21 cellular contexts compared by ENCODE assay signal in genomic region chr9:95132406-95133350, GRCh38.
DNase-seq lines count a peak whose midpoint lies in the region; ATAC-seq, FAIRE-seq and TF ChIP-seq lines count a peak whose summit lies in the region.
"Had no signal": no experiment of that assay in that cellular context is flagged by ENCODE, and none has a peak within 500 bp of the region (broad histone marks: within the 10 kb centered on the region; RNA-seq: fewer than 3 reads in every experiment).

No MANE protein-coding gene starts in this region.

- H3K9ac ChIP-seq in liver (ENCODE audit: low read depth in 1 of 2, low read length in 2 of 2) (no peak overlapping the region), HepG2 (ENCODE audit: insufficient read depth, low read depth, low read length) (no peak overlapping the region)

- H3K4me3 ChIP-seq in liver (ENCODE audit: low read depth in 1 of 3, low read length in 3 of 3) (no peak overlapping the region), HepG2 (replicated peaks in 1 of 3; ENCODE audit: insufficient read depth in 1 of 3, low read depth in 2 of 3, low read length in 3 of 3) (no peak overlapping the region), mesodermal cell (ENCODE audit: extremely low read depth, insufficient read depth, low read length, poor library complexity, severe bottlenecking) (no peak overlapping the region)
- H3K4me3 ChIP-seq: A549, cardiac muscle cell, SK-N-MC, tibial nerve had no signal

- no peak for TF ChIP-seq EP300 in HepG2 (IDR thresholded peaks at IDR 0.05; ENCODE audit: low read depth in 2 of 2, low read length in 2 of 2)
- no peak for TF ChIP-seq EP300 in HepG2 (CRISPR knock-in tag; IDR thresholded peaks at IDR 0.05; ENCODE audit: borderline replicate concordance)

- no peak overlapping the region for H3K4me2 ChIP-seq in HepG2 (ENCODE audit: low read depth, low read length)
- H3K4me2 ChIP-seq: A549 had no signal

- CTCF ChIA-PET in HepG2 (lab: Yijun Ruan, JAX; ENCODE audit: low intra/inter-chr PET ratio, low total read pairs), result no interaction called here

- peak overlapping the region in 1 of 2 donors; percentile 19 for H3K27ac ChIP-seq in liver (ENCODE audit: low read depth in 1 of 2, low read length in 2 of 2)
- H3K27ac ChIP-seq in HepG2 (ENCODE audit: extremely low read length, insufficient read depth, low read length), result no peak overlapping the region
- H3K27ac ChIP-seq in mesodermal cell (ENCODE audit: low read depth, low read length, severe bottlenecking), result peak overlapping the region; percentile 58
- H3K27ac ChIP-seq: A549, cardiac muscle cell, SK-N-MC had no signal

- H3K36me3 ChIP-seq in liver (ENCODE audit: control insufficient read depth in 4 of 4, insufficient read depth in 3 of 4, low read depth in 1 of 4, low read length in 3 of 4), result no peaks in the 10 kb centered on the region
- no peaks in the 10 kb centered on the region; a peak in 2 of 5 replicates for H3K36me3 ChIP-seq in HepG2 (replicated peaks in 1 of 2; ENCODE audit: control insufficient read depth in 1 of 2, insufficient read depth in 2 of 2, low read length in 2 of 2)
- H3K36me3 ChIP-seq in mesodermal cell (ENCODE audit: control insufficient read depth, insufficient read depth, low read length), result no peaks in the 10 kb centered on the region
- H3K36me3 ChIP-seq: cardiac muscle cell had no signal

- H4K20me1 ChIP-seq in HepG2 (ENCODE audit: insufficient read depth, low read length), result no peaks in the 10 kb centered on the region

- DNase-seq in HepG2 (ENCODE audit: low spot score) (no peak), amniotic epithelial cell (ENCODE audit: low read depth) (peak; percentile 72), NCI-H1930 (lab: John Stamatoyannopoulos, UW) (no peak)
- DNase-seq: activated naive CD8-positive, alpha-beta T cell treated with anti-CD3 and anti-CD28 coated beads for 36 hours; activated T-cell treated with anti-CD3 and anti-CD28 coated beads, Interleukin-2, amount 50 U/mL, for 72 hours; CD8-positive, alpha-beta T cell; effector memory CD4-positive, alpha-beta T cell; HCEC 1CT; mammary epithelial cell; MM.1S; NCI-H345; stimulated activated CD4-positive, alpha-beta T cell treated with anti-CD3 and anti-CD28 coated beads, Interleukin-4, amount 100 ng/mL, for 4 hours had no signal

- TF ChIP-seq RAD21 in liver (IDR thresholded peaks at IDR 0.05), result no peak
- TF ChIP-seq RAD21 in HepG2 (CRISPR knock-in tag; IDR thresholded peaks at IDR 0.05), result no peak

- WGBS in liver, result 75% methylated on average over 16 of the region's 16 CpGs
- WGBS in HepG2 (ENCODE audit: low lambda C conversion rate), result 94% methylated on average over 15 of the region's 16 CpGs
- 92 to 94% methylated on average over 11 to 12 of the region's 16 CpGs for WGBS in mesodermal cell (ENCODE audit: insufficient coverage in 2 of 2), 2 experiments

- BruUV-seq in HepG2 (replicated peaks; lab: Mats Ljungman, UMichigan), result no TSS peak

- intact Hi-C loops in HepG2 (cut with micrococcal nuclease; ENCODE audit: unreplicated experiment), result loop anchor here (5.0 kb wide), 1 partner anchor 465 kb away; no protein-coding TSS in a partner anchor

- in situ Hi-C loops in HepG2 (cut with HindIII; ENCODE audit: extremely low pct_ligation_motif_present, low pct_unique_long_range_greater_than_20kb), result loop anchor here (5.0 kb wide), 1 partner anchor 450 kb away; no protein-coding TSS in a partner anchor

- H3K79me2 ChIP-seq in HepG2 (ENCODE audit: insufficient read depth, low read length), result no peaks in the 10 kb centered on the region

- H2AFZ ChIP-seq in HepG2 (ENCODE audit: low read length), result no peak overlapping the region

- POLR2A ChIA-PET in HepG2 (lab: Yijun Ruan, JAX), result no interaction called here

- H3K27me3 ChIP-seq in liver (ENCODE audit: control insufficient read depth in 4 of 4, insufficient read depth in 4 of 4, low read length in 3 of 4), result no peaks in the 10 kb centered on the region
- no peaks in the 10 kb centered on the region for H3K27me3 ChIP-seq in HepG2 (ENCODE audit: control insufficient read depth in 1 of 2, insufficient read depth in 2 of 2, low read length in 2 of 2)
- H3K27me3 ChIP-seq: cardiac muscle cell, tibial nerve had no signal

- H3K9me3 ChIP-seq in liver (ENCODE audit: control insufficient read depth in 4 of 4, low read length in 3 of 4), result no peaks in the 10 kb centered on the region
- H3K9me3 ChIP-seq in HepG2 (ENCODE audit: low read length), result no peaks in the 10 kb centered on the region
- no peaks in the 10 kb centered on the region for H3K9me3 ChIP-seq in mesodermal cell (ENCODE audit: control insufficient read depth, low read length)
- H3K9me3 ChIP-seq: A549, tibial nerve had no signal

- ATAC-seq in HepG2, result no peak
- ATAC-seq in GM19351 (IDR thresholded peaks at IDR 0.05; ENCODE audit: unreplicated experiment), result no peak
- no peak for ATAC-seq in GM19452 (IDR thresholded peaks at IDR 0.05; ENCODE audit: unreplicated experiment)
- ATAC-seq in GM21526 (IDR thresholded peaks at IDR 0.05; ENCODE audit: low FRiP score, unreplicated experiment), result no peak
- ATAC-seq: A549; activated T-cell treated with anti-CD3 and anti-CD28 coated beads, Interleukin-2, amount 50 U/mL, for 72 hours; CD8-positive, alpha-beta T cell had no signal

- no peak for TF ChIP-seq POLR2A in HepG2 (IDR thresholded peaks at IDR 0.05; ENCODE audit: insufficient read depth in 1 of 2, low read depth in 2 of 2, low read length in 2 of 2)

- TF ChIP-seq CTCF in liver (IDR thresholded peaks at IDR 0.05; ENCODE audit: low read depth, low read length, missing input control), result no peak
- no peak for TF ChIP-seq CTCF in HepG2 (CRISPR knock-in tag; IDR thresholded peaks at IDR 0.05)

- H3K4me1 ChIP-seq in liver (ENCODE audit: control insufficient read depth in 4 of 4, insufficient read depth in 4 of 4, low read length in 3 of 4) (peaks cover 0 to 76% (median 58%) of the 10 kb centered on the region in 4 donors), HepG2 (ENCODE audit: insufficient read depth, low read length) (peaks cover 34% of the 10 kb centered on the region), mesodermal cell (ENCODE audit: control insufficient read depth, insufficient read depth, low read length, poor library complexity, severe bottlenecking) (peaks cover 17% of the 10 kb centered on the region)

- FAIRE-seq in HepG2 (lab: Jason Lieb, UNC), result no peak
- FAIRE-seq: A549 had no signal

TF ChIP-seq in liver, 16 proteins besides CTCF, POLR2A, EP300 and RAD21:
- TF ChIP-seq RXRA (IDR thresholded peaks at IDR 0.05) (peak in 1 of 2 donors; percentile 8), HNF4A (conservative IDR thresholded peaks at IDR 0.05) (peak; percentile 56 to 63), HNF4G (IDR thresholded peaks at IDR 0.05) (no peak)

TF ChIP-seq in HepG2, 621 proteins besides CTCF, POLR2A, EP300 and RAD21 (continues in another document):
- TF ChIP-seq KLF16 (CRISPR knock-in tag; IDR thresholded peaks at IDR 0.05), result no peak
- TF ChIP-seq HCFC1 (IDR thresholded peaks at IDR 0.05; ENCODE audit: low read depth, low read length), result no peak
- TF ChIP-seq SCMH1 (CRISPR knock-in tag; IDR thresholded peaks at IDR 0.05; ENCODE audit: borderline replicate concordance), result no peak
- TF ChIP-seq ZNF18 (CRISPR knock-in tag; IDR thresholded peaks at IDR 0.05; ENCODE audit: insufficient replicate concordance), result no peak
- no peak for TF ChIP-seq CREB1 (IDR thresholded peaks at IDR 0.05)
- no peak for TF ChIP-seq CREB1 (CRISPR knock-in tag; IDR thresholded peaks at IDR 0.05)
- TF ChIP-seq ZNF572 (CRISPR knock-in tag; IDR thresholded peaks at IDR 0.05), result no peak
- TF ChIP-seq GRHL1 (CRISPR knock-in tag; conservative IDR thresholded peaks at IDR 0.05), result no peak
- no peak for TF ChIP-seq RBM39 (IDR thresholded peaks at IDR 0.05; ENCODE audit: low read depth, low read length, poor library complexity, severe bottlenecking)
- TF ChIP-seq ZSCAN5A (CRISPR knock-in tag; IDR thresholded peaks at IDR 0.05; ENCODE audit: borderline replicate concordance), result no peak
- TF ChIP-seq ZNF12 (CRISPR knock-in tag; IDR thresholded peaks at IDR 0.05), result no peak
- no peak for TF ChIP-seq TCF12 (IDR thresholded peaks at IDR 0.05)
- TF ChIP-seq TCF12 (CRISPR knock-in tag; IDR thresholded peaks at IDR 0.05), result no peak
- TF ChIP-seq ZNF282 (IDR thresholded peaks at IDR 0.05; ENCODE audit: partially characterized antibody), result no peak
